14 cellular contexts compared by ENCODE assay signal in the genomic region with DNA sequence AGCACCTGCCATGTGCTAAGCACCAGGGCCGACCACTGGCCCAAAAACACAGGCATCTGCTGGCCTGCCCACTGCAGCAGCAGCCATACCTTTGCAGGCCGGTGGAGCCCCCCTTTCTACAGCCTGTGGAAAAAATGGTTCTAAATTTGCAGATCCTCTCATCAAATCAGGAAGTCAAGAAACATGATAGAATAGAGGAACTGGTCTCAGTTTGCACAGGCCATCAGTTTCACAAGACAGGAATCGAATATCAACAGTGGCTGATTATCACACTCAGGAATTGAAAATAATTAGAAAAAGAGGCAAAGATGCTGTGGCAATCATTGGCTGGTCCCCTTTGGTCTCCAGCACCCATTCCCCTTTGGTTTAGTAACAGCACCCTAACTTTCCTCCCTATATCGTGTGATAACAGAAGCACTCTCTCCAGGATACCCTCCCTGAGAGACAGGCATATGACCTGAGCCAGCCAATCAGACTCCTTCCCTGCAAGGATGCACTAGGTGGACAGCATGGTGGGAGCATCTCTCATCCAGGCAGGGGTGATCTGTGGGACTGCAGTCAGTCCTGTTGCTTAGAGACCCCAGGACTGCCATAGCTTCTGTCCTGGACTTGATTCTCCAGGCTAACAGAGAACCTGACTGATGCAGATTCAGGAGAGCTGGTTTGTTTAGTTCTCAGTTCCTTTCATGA. TPM values are rescaled to one million over a fixed set of nuclear protein-coding genes. Genes with fewer than 3 reads are reported as not detected.
DNase-seq lines count a peak whose midpoint lies in the region; ATAC-seq and TF ChIP-seq lines count a peak whose summit lies in the region.
"Had no signal": no experiment of that assay in that cellular context is flagged by ENCODE, and none has a peak within 500 bp of the region (broad histone marks: within the 10 kb centered on the region; RNA-seq: fewer than 3 reads in every experiment).

No MANE protein-coding gene starts in this region.

- H3K27ac Mint-ChIP-seq in CD14-positive monocyte = peak overlapping the region; percentile 80 to 89 (median 86)

- in situ Hi-C loops in KBM-7 (cut with MboI; ENCODE audit: low pct_unique_long_range_greater_than_20kb, low sequenced_read_pairs) = no loop called here

- peaks cover 18% of the 10 kb centered on the region for H3K27me3 ChIP-seq in lower lobe of right lung (ENCODE audit: low read depth)
- H3K27me3 ChIP-seq: BE2C had no signal

- H3K4me1 Mint-ChIP-seq in CD14-positive monocyte = peaks cover 48% of the 10 kb centered on the region

- no peak overlapping the region for H3K4me3 ChIP-seq in lower lobe of right lung

- peaks cover 14% of the 10 kb centered on the region for H3K4me1 ChIP-seq in lower lobe of right lung
- H3K4me1 ChIP-seq: BE2C had no signal

- H3K9me3 ChIP-seq in lower lobe of right lung = no peaks in the 10 kb centered on the region
- H3K9me3 ChIP-seq: BE2C had no signal

- H3K9me3 Mint-ChIP-seq in CD14-positive monocyte = peaks cover 0 to 3% (median 0%) of the 10 kb centered on the region in 7 donors
- H3K9me3 Mint-ChIP-seq: activated T-cell treated with anti-CD3 and anti-CD28 coated beads, Interleukin-2, amount 50 U/mL, for 4 hours had no signal

- peak overlapping the region; percentile 10 for H3K27ac ChIP-seq in lower lobe of right lung

- H3K36me3 Mint-ChIP-seq in CD14-positive monocyte = peaks cover 6 to 12% of the 10 kb centered on the region in 2 donors

- intact Hi-C loops in CD14-positive monocyte (cut with micrococcal nuclease) (no loop called here), lower lobe of right lung (cut with DNase I) (no loop called here)

- H3K4me3 Mint-ChIP-seq in CD14-positive monocyte = peak overlapping the region; percentile 64 to 81
- H3K4me3 Mint-ChIP-seq: activated T-cell treated with anti-CD3 and anti-CD28 coated beads, Interleukin-2, amount 50 U/mL, for 4 hours had no signal

- TF ChIP-seq CTCF in CD14-positive monocyte (IDR thresholded peaks at IDR 0.05) (no peak), lower lobe of right lung (IDR thresholded peaks at IDR 0.05) (no peak)

- DNase-seq in CD14-positive monocyte (ENCODE audit: low spot score) (no peak), KBM-7 (peak; percentile 68), SKM-1 (lab: John Stamatoyannopoulos, UW; ENCODE audit: unreplicated experiment) (peak; percentile 65), lower lobe of right lung (no peak), HUDEP-2 (lab: John Stamatoyannopoulos, UW; ENCODE audit: unreplicated experiment in 76 of 76) (no peak), kidney tubule cell (ENCODE audit: low spot score) (no peak)
- DNase-seq in stimulated activated CD4-positive, alpha-beta T cell treated with anti-CD3 and anti-CD28 coated beads, Interleukin-2, amount 100 ng/mL, for 48 hours = no peak
- no peak for DNase-seq in activated CD4-positive, alpha-beta T cell treated with anti-CD3 and anti-CD28 coated beads for 1 hour
- DNase-seq: activated T-cell treated with anti-CD3 and anti-CD28 coated beads, Interleukin-2, amount 50 U/mL, for 4 hours; BE2C; effector memory CD4-positive, alpha-beta T cell; EL had no signal

- H3K36me3 ChIP-seq in lower lobe of right lung = no peaks in the 10 kb centered on the region

- peak; percentile 24 to 35 for ATAC-seq in lower lobe of right lung
- ATAC-seq: activated T-cell treated with anti-CD3 and anti-CD28 coated beads, Interleukin-2, amount 50 U/mL, for 4 hours; left lobe of liver had no signal

- peaks cover 15 to 25% (median 24%) of the 10 kb centered on the region in 3 donors for H3K27me3 Mint-ChIP-seq in CD14-positive monocyte (ENCODE audit: low read depth in 3 of 3)

RNA-seq across cellular contexts. Expression of gene PAK6, which starts 3.5 kb away (rescaled TPM):
- not detected for polyA plus RNA-seq in CD14-positive monocyte
- total RNA-seq in lower lobe of right lung = 5.6 TPM
- total RNA-seq: left lobe of liver had no signal

RNA-seq across cellular contexts. Expression of gene ANKRD63, which starts 47.5 kb away (rescaled TPM):
- polyA plus RNA-seq in CD14-positive monocyte = not detected
- not detected for total RNA-seq in lower lobe of right lung
- total RNA-seq: activated T-cell treated with anti-CD3 and anti-CD28 coated beads, Interleukin-2, amount 50 U/mL, for 4 hours; left lobe of liver; omental fat pad had no signal

Comparison
In these comparisons a context has a peak if more than half of its experiments do, and no peak if none do; other contexts are left out.
1. DNase-seq: peak in KBM-7 (single experiment) and SKM-1 (single experiment); none in CD14-positive monocyte (single experiment), lower lobe of right lung (single experiment), HUDEP-2 (0 of 76), stimulated activated CD4-positive, alpha-beta T cell treated with anti-CD3 and anti-CD28 coated beads, Interleukin-2, amount 100 ng/mL, for 48 hours (0 of 2), activated CD4-positive, alpha-beta T cell treated with anti-CD3 and anti-CD28 coated beads for 1 hour (single experiment) and kidney tubule cell (single experiment).